ENCODE assay signal across 20 cellular contexts in the genomic region with DNA sequence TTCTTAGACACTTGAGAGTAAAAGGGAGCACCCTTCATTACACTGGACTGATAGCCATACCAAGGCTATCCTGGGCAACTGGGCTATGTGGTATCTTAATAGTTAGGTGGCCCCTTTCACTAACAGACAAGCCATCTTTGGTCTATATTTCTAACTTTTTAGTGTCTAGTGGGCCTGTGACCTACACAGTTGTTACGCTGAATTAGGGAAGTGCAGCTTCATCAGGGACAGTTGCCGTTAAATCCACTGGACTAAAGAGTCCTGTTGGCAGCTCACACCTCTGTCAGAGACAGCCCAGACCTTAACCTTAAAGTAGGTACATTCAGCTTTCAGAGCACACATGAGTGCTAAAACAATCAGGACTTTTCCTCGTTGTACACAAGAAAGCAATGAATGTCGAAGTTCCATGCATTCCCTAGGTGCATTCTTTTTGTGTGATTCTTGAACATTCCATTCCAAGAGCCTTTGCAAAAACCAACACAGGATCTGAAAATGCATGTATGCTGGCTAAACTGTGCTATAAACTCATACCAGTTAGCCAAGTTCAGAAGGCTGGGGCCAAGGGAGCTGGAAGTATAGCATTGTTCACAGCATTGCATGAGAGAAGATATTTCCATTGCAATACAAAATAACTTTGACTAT.
DNase-seq lines count a peak whose midpoint lies in the region; ATAC-seq and TF ChIP-seq lines count a peak whose summit lies in the region.
"Had no signal": no experiment of that assay in that cellular context is flagged by ENCODE, and none has a peak within 500 bp of the region (broad histone marks: within the 10 kb centered on the region; RNA-seq: fewer than 3 reads in every experiment).

No MANE protein-coding gene starts in this region.

- H3K27me3 Mint-ChIP-seq in immature natural killer cell (ENCODE audit: low read depth in 3 of 3), result no peaks in the 10 kb centered on the region
- H3K27me3 Mint-ChIP-seq: dendritic cell treated with granulocyte-macrophage colony-stimulating factor and Interleukin-4, amounts not matched to agents 40 ng/mL and 50 ng/mL, for 4 days had no signal

- no peak for ATAC-seq in GM18867 (IDR thresholded peaks at IDR 0.05; ENCODE audit: unreplicated experiment)

- peaks cover 5% of the 10 kb centered on the region for H3K9me3 ChIP-seq in left ventricle myocardium inferior (replicated peaks)
- H3K9me3 ChIP-seq: prostate gland had no signal

- no peak overlapping the region for H3K4me3 Mint-ChIP-seq in immature natural killer cell
- H3K4me3 Mint-ChIP-seq: CD14-positive monocyte; dendritic cell treated with granulocyte-macrophage colony-stimulating factor and Interleukin-4, amounts not matched to agents 40 ng/mL and 50 ng/mL, for 4 days had no signal

- DNase-seq in ELR (ENCODE audit: low read depth), result peak; percentile 67
- DNase-seq in amniotic epithelial cell (ENCODE audit: low read depth), result peak; percentile 15
- DNase-seq in fibroblast of peridontal ligament (ENCODE audit: extremely low read depth), result peak; percentile 92
- peak; percentile 85 for DNase-seq in renal cortical epithelial cell (ENCODE audit: low read depth)
- no peak for DNase-seq in left ventricle myocardium inferior
- DNase-seq in GM10266 (ENCODE audit: extremely low spot score), result no peak
- DNase-seq in immature natural killer cell, result no peak
- DNase-seq: activated CD4-positive, alpha-beta T cell treated with anti-CD3 and anti-CD28 coated beads, Interleukin-2, amount 50 U/mL, for 1 hour; activated gamma-delta T cell treated with Interleukin-2 at 50 U/mL for 16 hours; GDM1; hypothalamus; NCI-H2171 treated with DMSO at 0.1 percent for 48 hours; stimulated activated CD4-positive, alpha-beta T cell treated with anti-CD3 and anti-CD28 coated beads, Interleukin-4, amount 100 ng/mL, for 1 hour; stimulated activated naive CD4-positive, alpha-beta T cell treated with Interleukin-2 at 50 U/mL for 16 hours; T-helper 1 cell had no signal

- no peaks in the 10 kb centered on the region for H3K36me3 Mint-ChIP-seq in immature natural killer cell
- H3K36me3 Mint-ChIP-seq: CD14-positive monocyte had no signal

- no peaks in the 10 kb centered on the region for H3K4me1 Mint-ChIP-seq in immature natural killer cell
- H3K4me1 Mint-ChIP-seq: CD14-positive monocyte had no signal

- H3K36me3 ChIP-seq in left ventricle myocardium inferior, result no peaks in the 10 kb centered on the region
- H3K36me3 ChIP-seq: prostate gland had no signal

- H3K9me3 Mint-ChIP-seq in immature natural killer cell, result peaks cover 0 to 6% (median 2%) of the 10 kb centered on the region in 6 donors

- H3K4me1 ChIP-seq in left ventricle myocardium inferior, result no peaks in the 10 kb centered on the region
- H3K4me1 ChIP-seq: prostate gland had no signal

- no peak overlapping the region for H3K27ac ChIP-seq in left ventricle myocardium inferior (replicated peaks)
- H3K27ac ChIP-seq: KMS-11, prostate gland had no signal

- TF ChIP-seq CTCF in left ventricle myocardium inferior (IDR thresholded peaks at IDR 0.05; ENCODE audit: borderline replicate concordance), result no peak
- TF ChIP-seq CTCF in GM10266 (IDR thresholded peaks at IDR 0.05; ENCODE audit: control insufficient read depth, insufficient read depth, low read depth, missing control alignments), result no peak

- intact Hi-C loops in left ventricle myocardium inferior (cut with micrococcal nuclease), result no loop called here

- no peaks in the 10 kb centered on the region for H3K27me3 ChIP-seq in left ventricle myocardium inferior (ENCODE audit: low read depth)

- H3K27ac Mint-ChIP-seq in immature natural killer cell, result no peak overlapping the region
- H3K27ac Mint-ChIP-seq: CD14-positive monocyte; dendritic cell treated with granulocyte-macrophage colony-stimulating factor and Interleukin-4, amounts not matched to agents 40 ng/mL and 50 ng/mL, for 4 days had no signal

- H3K4me3 ChIP-seq in left ventricle myocardium inferior, result no peak overlapping the region
- H3K4me3 ChIP-seq: prostate gland had no signal

Comparison
In these comparisons a context has a peak if more than half of its experiments do, and no peak if none do; other contexts are left out.
1. DNase-seq: peak in ELR (single experiment), amniotic epithelial cell (single experiment), fibroblast of peridontal ligament (single experiment) and renal cortical epithelial cell (single experiment); none in left ventricle myocardium inferior (single experiment), GM10266 (single experiment) and immature natural killer cell (0 of 3).